In genomic region chr3:13348671-13349396, GRCh38 we compare ENCODE assay signal across 12 cellular contexts.
DNase-seq lines count a peak whose midpoint lies in the region; ATAC-seq and TF ChIP-seq lines count a peak whose summit lies in the region.
"Had no signal": no experiment of that assay in that cellular context is flagged by ENCODE, and none has a peak within 500 bp of the region (broad histone marks: within the 10 kb centered on the region; RNA-seq: fewer than 3 reads in every experiment).

No MANE protein-coding gene starts in this region.

- TF ChIP-seq CTCF in HFF-Myc (IDR thresholded peaks at IDR 0.05; ENCODE audit: low read depth, low read length, missing control alignments) (no peak), adrenal gland (IDR thresholded peaks at IDR 0.05) (no peak)

- no peak for TF ChIP-seq POLR2A in adrenal gland (IDR thresholded peaks at IDR 0.05)

- H3K36me3 Mint-ChIP-seq in activated naive CD4-positive, alpha-beta T cell treated with anti-CD3 and anti-CD28 coated beads, Interleukin-2, amount 50 U/mL, for 72 hours = peaks cover 27 to 38% of the 10 kb centered on the region in 2 donors

- no peaks in the 10 kb centered on the region for H3K9me3 ChIP-seq in adrenal gland (replicated peaks in 1 of 3)
- H3K9me3 ChIP-seq: Caco-2 had no signal

- H3K27me3 ChIP-seq in adrenal gland = no peaks in the 10 kb centered on the region

- no peaks in the 10 kb centered on the region for H3K9me3 Mint-ChIP-seq in activated naive CD4-positive, alpha-beta T cell treated with anti-CD3 and anti-CD28 coated beads, Interleukin-2, amount 50 U/mL, for 72 hours

- intact Hi-C loops in adrenal gland (cut with DNase I) = no loop called here

- H3K36me3 ChIP-seq in adrenal gland (replicated peaks in 1 of 2) = no peaks in the 10 kb centered on the region

- 57 to 66% (median 59%) methylated on average over 10 to 13 of the region's 13 CpGs for WGBS in adrenal gland, 4 donors

- DNase-seq in Ammon's horn (ENCODE audit: low spot score) = peak; percentile 43
- DNase-seq in HFF-Myc (ENCODE audit: extremely low read depth, low read depth) = peak; percentile 16
- DNase-seq in activated naive CD4-positive, alpha-beta T cell treated with anti-CD3 and anti-CD28 coated beads, Interleukin-2, amount 50 U/mL, for 72 hours (ENCODE audit: low spot score in 2 of 2) = no peak
- peak; percentile 69 for DNase-seq in left kidney (ENCODE audit: low read depth, low spot score)
- DNase-seq in adrenal gland = no peak
- no peak for DNase-seq in C1 segment of cervical spinal cord (lab: John Stamatoyannopoulos, UW)
- no peak for DNase-seq in DMS 273 treated with DMSO at 0.1 percent for 48 hours (lab: John Stamatoyannopoulos, UW)
- no peak for DNase-seq in NOMO-1 treated with DMSO at 0.1 percent for 48 hours (lab: John Stamatoyannopoulos, UW; ENCODE audit: unreplicated experiment)
- DNase-seq: Caco-2; NCI-H774; stimulated activated CD8-positive, alpha-beta memory T cell treated with anti-CD3 and anti-CD28 coated beads, Interleukin-4, amount 100 ng/mL, for 48 hours had no signal

- peak overlapping the region; percentile 73 to 91 for H3K27ac Mint-ChIP-seq in activated naive CD4-positive, alpha-beta T cell treated with anti-CD3 and anti-CD28 coated beads, Interleukin-2, amount 50 U/mL, for 72 hours

- ATAC-seq in activated naive CD4-positive, alpha-beta T cell treated with anti-CD3 and anti-CD28 coated beads, Interleukin-2, amount 50 U/mL, for 72 hours = no peak

- H3K27ac ChIP-seq in adrenal gland = no peak overlapping the region
- H3K27ac ChIP-seq: VCaP had no signal

- no peaks in the 10 kb centered on the region for H3K4me1 ChIP-seq in adrenal gland (replicated peaks in 1 of 2)
- H3K4me1 ChIP-seq: Caco-2 had no signal

- H3K4me3 ChIP-seq in HFF-Myc (replicated peaks; ENCODE audit: low read depth, low read length) (no peak overlapping the region), adrenal gland (no peak overlapping the region)

Comparison
In these comparisons a context has a peak if more than half of its experiments do, and no peak if none do; other contexts are left out.
1. DNase-seq: peak in Ammon's horn (single experiment), HFF-Myc (single experiment) and left kidney (single experiment); none in activated naive CD4-positive, alpha-beta T cell treated with anti-CD3 and anti-CD28 coated beads, Interleukin-2, amount 50 U/mL, for 72 hours (0 of 2), adrenal gland (0 of 7), C1 segment of cervical spinal cord (0 of 14), DMS 273 treated with DMSO at 0.1 percent for 48 hours (single experiment) and NOMO-1 treated with DMSO at 0.1 percent for 48 hours (single experiment).